In genomic region chr20:36344517-36345132, GRCh38 we compare ENCODE assay signal across 1 cellular context.
A peak's percentile ranks its signal among the peaks of the same experiment; 100 is the strongest.
TF ChIP-seq lines count a peak whose summit lies in the region.

No MANE protein-coding gene starts in this region.

TF ChIP-seq in HepG2, 621 proteins besides CTCF, POLR2A, EP300 and RAD21 (continued from another document and continues in another):
- TF ChIP-seq ZNF687 (CRISPR knock-in tag; IDR thresholded peaks at IDR 0.05) (peak; percentile 58), ZNF276 (CRISPR knock-in tag; IDR thresholded peaks at IDR 0.05; ENCODE audit: low read depth) (peak; percentile 84; the same call in 1 of the 2 replicates), HNRNPLL (IDR thresholded peaks at IDR 0.05; ENCODE audit: low read depth, low read length, poor library complexity, severe bottlenecking) (no peak), ZNF441 (CRISPR knock-in tag; IDR thresholded peaks at IDR 0.05; ENCODE audit: borderline replicate concordance) (peak; percentile 92; the same call in 1 of the 2 replicates), ZNF484 (CRISPR knock-in tag; IDR thresholded peaks at IDR 0.05; ENCODE audit: borderline replicate concordance, low read depth) (no peak), ZBTB7A (CRISPR knock-in tag; IDR thresholded peaks at IDR 0.05) (peak; percentile 16; the same call in 1 of the 2 replicates), ZUFSP (CRISPR knock-in tag; IDR thresholded peaks at IDR 0.05; ENCODE audit: borderline replicate concordance) (no peak), ZBTB20 (CRISPR knock-in tag; IDR thresholded peaks at IDR 0.05; ENCODE audit: borderline replicate concordance, low read depth) (peak; percentile 81; the same call in 1 of the 2 replicates), ZNF703 (CRISPR knock-in tag; IDR thresholded peaks at IDR 0.05; ENCODE audit: borderline replicate concordance) (no peak), ZNF333 (CRISPR knock-in tag; IDR thresholded peaks at IDR 0.05; ENCODE audit: borderline replicate concordance) (peak; percentile 35; the same call in 1 of the 2 replicates), ZNF335 (CRISPR knock-in tag; IDR thresholded peaks at IDR 0.05) (peak; percentile 82; the same call in 1 of the 2 replicates), ATF7-NPFF (CRISPR knock-in tag; IDR thresholded peaks at IDR 0.05; ENCODE audit: low read depth) (0 out of 2 replicates have a peak, but pooled peaks have one; percentile 51), ZNF674 (CRISPR knock-in tag; IDR thresholded peaks at IDR 0.05; ENCODE audit: low read depth) (peak; percentile 44; the same call in 1 of the 2 replicates), WIZ (CRISPR knock-in tag; IDR thresholded peaks at IDR 0.05) (peak; percentile 98), ZNF614 (CRISPR knock-in tag; IDR thresholded peaks at IDR 0.05; ENCODE audit: borderline replicate concordance) (peak; percentile 71; the same call in 1 of the 2 replicates), SRSF4 (IDR thresholded peaks at IDR 0.05; ENCODE audit: low read depth, low read length, poor library complexity, severe bottlenecking) (no peak), ZNF329 (CRISPR knock-in tag; IDR thresholded peaks at IDR 0.05; ENCODE audit: low read depth) (0 out of 2 replicates have a peak, but pooled peaks have one; percentile 59), RXRB (CRISPR knock-in tag; IDR thresholded peaks at IDR 0.05; ENCODE audit: borderline replicate concordance) (peak; percentile 84), ZNF350 (CRISPR knock-in tag; IDR thresholded peaks at IDR 0.05; ENCODE audit: borderline replicate concordance, low read depth) (peak; percentile 48; the same call in 1 of the 2 replicates), ZNF790 (CRISPR knock-in tag; IDR thresholded peaks at IDR 0.05; ENCODE audit: borderline replicate concordance) (peak; percentile 77; the same call in 1 of the 2 replicates), ZBED4 (CRISPR knock-in tag; IDR thresholded peaks at IDR 0.05; ENCODE audit: borderline replicate concordance) (peak; percentile 96), ZFYVE20 (CRISPR knock-in tag; IDR thresholded peaks at IDR 0.05; ENCODE audit: borderline replicate concordance, low read depth) (0 out of 2 replicates have a peak, but pooled peaks have one; percentile 60), ZNF574 (CRISPR knock-in tag; IDR thresholded peaks at IDR 0.05) (peak; percentile 76), ZNF768 (CRISPR knock-in tag; IDR thresholded peaks at IDR 0.05) (peak; percentile 44; the same call in 1 of the 2 replicates), NKX3-1 (CRISPR knock-in tag; IDR thresholded peaks at IDR 0.05) (peak; percentile 97), ELF4 (CRISPR knock-in tag; IDR thresholded peaks at IDR 0.05; ENCODE audit: borderline replicate concordance) (no peak; the same call in 1 of the 2 replicates), ZNF543 (CRISPR knock-in tag; IDR thresholded peaks at IDR 0.05) (no peak), KLF15 (CRISPR knock-in tag; IDR thresholded peaks at IDR 0.05; ENCODE audit: borderline replicate concordance) (peak; percentile 89; the same call in 1 of the 2 replicates), ZIK1 (CRISPR knock-in tag; IDR thresholded peaks at IDR 0.05; ENCODE audit: borderline replicate concordance, low read depth) (peak; percentile 53; the same call in 1 of the 2 replicates), MIXL1 (CRISPR knock-in tag; IDR thresholded peaks at IDR 0.05) (peak; percentile 85; the same call in 1 of the 2 replicates), ZNF142 (CRISPR knock-in tag; IDR thresholded peaks at IDR 0.05) (peak; percentile 69; the same call in 1 of the 2 replicates), RNF2 (conservative IDR thresholded peaks at IDR 0.05; ENCODE audit: low read depth) (no peak), ZNF530 (CRISPR knock-in tag; IDR thresholded peaks at IDR 0.05; ENCODE audit: low read depth) (0 out of 2 replicates have a peak, but pooled peaks have one; percentile 76), ZNF557 (CRISPR knock-in tag; IDR thresholded peaks at IDR 0.05) (peak; percentile 91; the same call in 1 of the 2 replicates), ELF3 (CRISPR knock-in tag; IDR thresholded peaks at IDR 0.05) (peak; percentile 80), THAP8 (CRISPR knock-in tag; IDR thresholded peaks at IDR 0.05; ENCODE audit: borderline replicate concordance) (0 out of 2 replicates have a peak, but pooled peaks have one; percentile 59)
